2 cellular contexts compared by ENCODE assay signal in the genomic region with DNA sequence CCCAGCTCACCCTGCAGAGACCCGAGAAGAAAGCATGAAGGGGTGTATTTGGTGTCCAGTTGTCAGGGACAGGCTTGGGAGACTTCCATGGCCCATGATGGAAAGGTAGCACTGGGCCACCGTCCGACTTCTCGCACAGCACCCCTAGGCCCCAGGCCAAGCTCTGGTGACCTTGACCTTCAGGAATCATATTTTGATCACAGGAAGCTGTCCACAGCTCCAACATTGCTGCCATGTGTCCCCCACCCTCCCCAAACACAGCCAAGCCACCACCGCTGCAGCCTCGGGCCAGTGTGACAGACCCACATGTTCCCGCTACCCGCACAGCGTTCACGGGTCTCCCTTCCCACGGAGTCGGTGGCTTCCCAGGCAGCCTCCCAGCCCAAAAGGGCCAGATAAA.
TF ChIP-seq lines count a peak whose summit lies in the region.

No MANE protein-coding gene starts in this region.

TF ChIP-seq in A549, 52 proteins besides CTCF, POLR2A, EP300 and RAD21 (continued from another document):
- TF ChIP-seq ESRRA (IDR thresholded peaks at IDR 0.05; ENCODE audit: borderline replicate concordance, low read length), result no peak
- no peak for TF ChIP-seq NR3C1 (IDR thresholded peaks at IDR 0.05)
- TF ChIP-seq HEYL (CRISPR knock-in tag; IDR thresholded peaks at IDR 0.05), result no peak
- no peak for TF ChIP-seq MAX (IDR thresholded peaks at IDR 0.05)
- no peak for TF ChIP-seq HDAC2 (IDR thresholded peaks at IDR 0.05)
- TF ChIP-seq JUN (IDR thresholded peaks at IDR 0.05), result no peak

TF ChIP-seq in HEK293T, 16 proteins besides CTCF, POLR2A, EP300 and RAD21 (continued from another document):
- TF ChIP-seq, protein P1, sequence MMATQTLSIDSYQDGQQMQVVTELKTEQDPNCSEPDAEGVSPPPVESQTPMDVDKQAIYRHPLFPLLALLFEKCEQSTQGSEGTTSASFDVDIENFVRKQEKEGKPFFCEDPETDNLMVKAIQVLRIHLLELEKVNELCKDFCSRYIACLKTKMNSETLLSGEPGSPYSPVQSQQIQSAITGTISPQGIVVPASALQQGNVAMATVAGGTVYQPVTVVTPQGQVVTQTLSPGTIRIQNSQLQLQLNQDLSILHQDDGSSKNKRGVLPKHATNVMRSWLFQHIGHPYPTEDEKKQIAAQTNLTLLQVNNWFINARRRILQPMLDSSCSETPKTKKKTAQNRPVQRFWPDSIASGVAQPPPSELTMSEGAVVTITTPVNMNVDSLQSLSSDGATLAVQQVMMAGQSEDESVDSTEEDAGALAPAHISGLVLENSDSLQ (IDR thresholded peaks at IDR 0.05), result no peak
- no peak for TF ChIP-seq ZNF384 (IDR thresholded peaks at IDR 0.05)
- no peak for TF ChIP-seq FOXM1 (IDR thresholded peaks at IDR 0.05; ENCODE audit: borderline replicate concordance)
- TF ChIP-seq BHLHE40 (IDR thresholded peaks at IDR 0.05; ENCODE audit: borderline replicate concordance), result no peak
- no peak for TF ChIP-seq FOXA1 (IDR thresholded peaks at IDR 0.05)
- TF ChIP-seq SP1 (IDR thresholded peaks at IDR 0.05), result no peak
- TF ChIP-seq NFRKB (IDR thresholded peaks at IDR 0.05), result no peak
- TF ChIP-seq ARNT (IDR thresholded peaks at IDR 0.05), result no peak
- TF ChIP-seq ELF4 (IDR thresholded peaks at IDR 0.05), result no peak
- TF ChIP-seq CTBP1 (IDR thresholded peaks at IDR 0.05; ENCODE audit: borderline replicate concordance), result no peak
- TF ChIP-seq HDGF (IDR thresholded peaks at IDR 0.05; ENCODE audit: borderline replicate concordance), result no peak
